ENCODE assay signal across 13 cellular contexts in the genomic region with DNA sequence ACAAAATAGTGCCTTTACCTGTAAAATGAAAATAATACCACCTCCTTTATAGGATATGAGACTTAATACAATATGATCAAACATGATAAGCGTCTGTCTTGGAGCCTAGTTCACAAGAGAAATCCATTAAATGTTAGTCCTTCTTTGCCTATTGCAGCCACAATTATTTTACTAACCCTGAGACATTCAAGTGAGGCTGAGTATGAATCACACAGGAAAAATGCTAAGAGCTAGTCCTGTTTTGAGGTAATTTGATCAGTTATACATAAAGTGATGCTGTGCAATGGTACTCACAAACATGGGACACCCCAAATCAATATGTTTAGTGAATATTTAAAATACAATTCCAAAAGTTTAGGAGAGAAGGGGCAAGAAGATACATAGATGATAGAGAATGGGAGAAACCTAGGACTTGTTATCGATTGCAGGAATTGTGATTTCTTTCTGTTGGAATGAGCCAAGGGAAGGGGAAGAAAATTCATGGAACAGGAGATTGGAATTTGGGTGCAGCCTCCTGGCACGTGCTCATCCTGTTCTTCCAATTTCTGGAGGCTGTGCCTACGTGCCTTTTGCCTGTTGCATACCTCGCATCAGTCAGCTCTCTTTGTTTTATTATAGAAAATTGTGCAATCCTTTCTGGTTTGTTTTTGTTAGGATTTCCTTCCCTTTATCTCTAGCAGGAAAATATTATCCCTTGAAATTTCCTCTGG. TPM values are rescaled to one million over a fixed set of nuclear protein-coding genes. Genes with fewer than 3 reads are reported as not detected.
DNase-seq lines count a peak whose midpoint lies in the region; ATAC-seq and TF ChIP-seq lines count a peak whose summit lies in the region.
"Had no signal": no experiment of that assay in that cellular context is flagged by ENCODE, and none has a peak within 500 bp of the region (broad histone marks: within the 10 kb centered on the region; RNA-seq: fewer than 3 reads in every experiment).

No MANE protein-coding gene starts in this region.

- H3K4me3 ChIP-seq in cardiac fibroblast (replicated peaks in 1 of 2; ENCODE audit: low read depth in 2 of 2, low read length in 2 of 2): no peak overlapping the region
- H3K4me3 ChIP-seq: ovary had no signal

- peak; percentile 58 for DNase-seq in AG09319 (ENCODE audit: extremely low read depth, low read depth)
- DNase-seq in LHCN-M2 (ENCODE audit: low read depth): peak; percentile 91
- peak; percentile 83 to 88 for DNase-seq in cardiac fibroblast (ENCODE audit: low read depth in 2 of 2)
- peak; percentile 54 to 67 for DNase-seq in lung microvascular endothelial cell (ENCODE audit: low read depth in 2 of 2)
- DNase-seq in stimulated activated naive CD4-positive, alpha-beta T cell (lab: John Stamatoyannopoulos, UW): no peak
- DNase-seq in NCI-H526 (lab: John Stamatoyannopoulos, UW): no peak
- DNase-seq: activated T-cell treated with anti-CD3 and anti-CD28 coated beads, Interleukin-2, amount 50 U/mL, for 4 hours; CD8-positive, alpha-beta T cell; effector memory CD4-positive, alpha-beta T cell; immature natural killer cell; ovary had no signal

- TF ChIP-seq CTCF in AG09319 (IDR thresholded peaks at IDR 0.05; ENCODE audit: low read depth, low read length): no peak
- no peak for TF ChIP-seq CTCF in cardiac fibroblast (IDR thresholded peaks at IDR 0.05; ENCODE audit: low read depth, low read length)

- ATAC-seq in HG03565 (IDR thresholded peaks at IDR 0.05; ENCODE audit: unreplicated experiment) (no peak), GM19351 (IDR thresholded peaks at IDR 0.05; ENCODE audit: unreplicated experiment) (no peak)
- ATAC-seq: activated T-cell treated with anti-CD3 and anti-CD28 coated beads, Interleukin-2, amount 50 U/mL, for 4 hours; CD8-positive, alpha-beta T cell had no signal

RNA-seq across cellular contexts. Expression of a gene that starts 39.9 kb away (rescaled TPM):
- total RNA-seq in LHCN-M2 (2014; rRNA removed) (27.7 and 39.7 TPM in 2 replicates), lung microvascular endothelial cell (21.6 and 76.2 TPM in 2 replicates)
- polyA plus RNA-seq in LHCN-M2 (2012): 9.7 TPM

Comparison
In these comparisons a context has a peak if more than half of its experiments do, and no peak if none do; other contexts are left out.
1. DNase-seq: peak in AG09319 (single experiment), LHCN-M2 (single experiment), cardiac fibroblast (2 of 2) and lung microvascular endothelial cell (2 of 2); none in stimulated activated naive CD4-positive, alpha-beta T cell (0 of 6) and NCI-H526 (0 of 2).